Comparison of ENCODE assay signal across 14 cellular contexts in the genomic region with DNA sequence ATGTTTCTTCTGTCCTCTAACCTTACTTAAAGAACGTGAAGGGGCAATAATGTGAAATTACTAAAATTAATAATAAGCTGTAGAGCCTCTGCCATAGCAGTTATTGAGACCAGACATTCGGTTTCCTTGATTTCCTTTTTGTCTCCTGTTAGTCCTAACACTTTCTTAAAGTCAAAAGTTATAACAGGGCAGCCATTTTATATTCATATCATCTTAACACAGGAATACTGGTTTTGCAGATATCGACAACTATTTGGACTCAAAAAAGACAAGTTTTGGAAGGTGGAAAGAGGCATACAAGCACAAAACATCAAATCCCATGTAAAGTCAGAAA. TPM values are rescaled to one million over a fixed set of nuclear protein-coding genes. Genes with fewer than 3 reads are reported as not detected.
DNase-seq lines count a peak whose midpoint lies in the region; ATAC-seq and TF ChIP-seq lines count a peak whose summit lies in the region.
"Had no signal": no experiment of that assay in that cellular context is flagged by ENCODE, and none has a peak within 500 bp of the region (broad histone marks: within the 10 kb centered on the region; RNA-seq: fewer than 3 reads in every experiment).

No MANE protein-coding gene starts in this region.

- DNase-seq in activated B cell treated with CpG ODN at 0.5 μM for 24 hours: no peak
- no peak for DNase-seq in inferior parietal cortex (ENCODE audit: extremely low spot score)
- DNase-seq: activated CD8-positive, alpha-beta memory T cell treated with anti-CD3 and anti-CD28 coated beads, Interleukin-2, amount 50 U/mL, for 48 hours; effector memory CD8-positive, alpha-beta T cell; left ventricle myocardium inferior; NCI-H2171 treated with DMSO at 0.1 percent for 48 hours; pancreas; T1000 had no signal

- H3K9ac ChIP-seq in iPS-15b (ENCODE audit: low read depth, low read length): peak overlapping the region; percentile 61

- no peaks in the 10 kb centered on the region for H3K27me3 ChIP-seq in DOHH2 (ENCODE audit: control insufficient read depth, low read length)
- H3K27me3 ChIP-seq in iPS-15b (ENCODE audit: control insufficient read depth, insufficient read depth, low read length): no peaks in the 10 kb centered on the region
- H3K27me3 ChIP-seq: pancreas had no signal

- H3F3A ChIP-seq in DOHH2 (ENCODE audit: control insufficient read depth, insufficient read depth): peaks cover 34% of the 10 kb centered on the region

- H3K27me3 Mint-ChIP-seq in activated B cell treated with CpG ODN at 0.5 μM for 24 hours: no peaks in the 10 kb centered on the region
- H3K27me3 Mint-ChIP-seq: effector memory CD8-positive, alpha-beta T cell had no signal

- H3K27ac Mint-ChIP-seq in activated B cell treated with CpG ODN at 0.5 μM for 24 hours: peak overlapping the region; percentile 37

- no peaks in the 10 kb centered on the region for H4K20me1 ChIP-seq in DOHH2 (ENCODE audit: control insufficient read depth, insufficient read depth, low read depth, low read length)

- H3K79me2 ChIP-seq in DOHH2 (ENCODE audit: control insufficient read depth, low read length): peaks cover 9% of the 10 kb centered on the region

- CTCF ChIA-PET in activated B cell treated with CpG ODN at 0.5 μM for 24 hours (lab: Charles Lee): no interaction called here

- no peak for ATAC-seq in activated B cell treated with CpG ODN at 0.5 μM for 24 hours (ENCODE audit: low read depth)
- ATAC-seq in HG02678 (IDR thresholded peaks at IDR 0.05; ENCODE audit: unreplicated experiment): no peak
- no peak for ATAC-seq in GM19035 (IDR thresholded peaks at IDR 0.05; ENCODE audit: unreplicated experiment)
- no peak for ATAC-seq in GM19328 (IDR thresholded peaks at IDR 0.05; ENCODE audit: unreplicated experiment)
- ATAC-seq: effector memory CD8-positive, alpha-beta T cell; pancreas had no signal

- peaks cover 17% of the 10 kb centered on the region for H3K4me1 Mint-ChIP-seq in activated B cell treated with CpG ODN at 0.5 μM for 24 hours

- H3K36me3 ChIP-seq in DOHH2 (ENCODE audit: control insufficient read depth, low read length) (peaks cover 17% of the 10 kb centered on the region), iPS-15b (ENCODE audit: control insufficient read depth, insufficient read depth, low read length) (no peaks in the 10 kb centered on the region)
- H3K36me3 ChIP-seq: left ventricle myocardium inferior, pancreas had no signal

- H3K9me3 Mint-ChIP-seq in activated B cell treated with CpG ODN at 0.5 μM for 24 hours: peaks cover 3% of the 10 kb centered on the region
- H3K9me3 Mint-ChIP-seq: effector memory CD8-positive, alpha-beta T cell had no signal

- POLR2A ChIA-PET in activated B cell treated with CpG ODN at 0.5 μM for 24 hours (lab: Charles Lee): interaction anchor here (0.9 to 3.2 kb wide), 4 partner anchors 10 to 116 kb away, joined by 3 to 27 read pairs (median 4); a partner anchor contains a TSS

- H3K36me3 Mint-ChIP-seq in activated B cell treated with CpG ODN at 0.5 μM for 24 hours (ENCODE audit: low read depth): peaks cover 26% of the 10 kb centered on the region

- H3K4me3 ChIP-seq in DOHH2 (ENCODE audit: low read length): no peak overlapping the region
- no peak overlapping the region for H3K4me3 ChIP-seq in iPS-15b (ENCODE audit: low read depth, low read length)
- H3K4me3 ChIP-seq: left ventricle myocardium inferior, pancreas had no signal

- peaks cover 46% of the 10 kb centered on the region for H3K4me1 ChIP-seq in DOHH2 (ENCODE audit: control insufficient read depth, low read length)
- peaks cover 7% of the 10 kb centered on the region for H3K4me1 ChIP-seq in iPS-15b (ENCODE audit: control insufficient read depth, insufficient read depth, low read length)

- H3K9me2 ChIP-seq in DOHH2 (replicated peaks; ENCODE audit: control insufficient read depth, low read length): no peaks in the 10 kb centered on the region

- intact Hi-C loops in activated B cell treated with CpG ODN at 0.5 μM for 24 hours (cut with micrococcal nuclease): no loop called here

- H3K9me3 ChIP-seq in DOHH2 (ENCODE audit: control insufficient read depth, insufficient read depth, low read length) (no peaks in the 10 kb centered on the region), iPS-15b (ENCODE audit: control insufficient read depth, insufficient read depth, low read length) (no peaks in the 10 kb centered on the region)
- H3K9me3 ChIP-seq: left ventricle myocardium inferior, pancreas had no signal

- no peak overlapping the region for H3K4me2 ChIP-seq in DOHH2 (ENCODE audit: low read length)

- H3K27ac ChIP-seq in 22Rv1 (peak overlapping the region; percentile 100), DOHH2 (ENCODE audit: low read depth, low read length) (peak overlapping the region; percentile 99)
- H3K27ac ChIP-seq: left ventricle myocardium inferior had no signal

- no peak overlapping the region for H3K4me3 Mint-ChIP-seq in activated B cell treated with CpG ODN at 0.5 μM for 24 hours
- H3K4me3 Mint-ChIP-seq: effector memory CD8-positive, alpha-beta T cell had no signal

- TF ChIP-seq CTCF in 22Rv1 (IDR thresholded peaks at IDR 0.05) (no peak), DOHH2 (IDR thresholded peaks at IDR 0.05; ENCODE audit: low read depth, low read length, poor library complexity, severe bottlenecking) (no peak), activated B cell treated with CpG ODN at 0.5 μM for 24 hours (IDR thresholded peaks at IDR 0.05) (no peak)

RNA-seq across cellular contexts. Expression of a gene that starts 33.5 kb away (rescaled TPM):
- total RNA-seq in activated B cell treated with CpG ODN at 0.5 μM for 24 hours: 0.98 and 1.1 TPM in 2 replicates
